1 cellular context compared by ENCODE assay signal in genomic region chr12:6792522-6793201, GRCh38.
TF ChIP-seq lines count a peak whose summit lies in the region.

No MANE protein-coding gene starts in this region.

TF ChIP-seq in HepG2, 621 proteins besides CTCF, POLR2A, EP300 and RAD21 (continued from another document):
- TF ChIP-seq DMTF1 (CRISPR knock-in tag; IDR thresholded peaks at IDR 0.05) (no peak), ZNF570 (CRISPR knock-in tag; IDR thresholded peaks at IDR 0.05; ENCODE audit: borderline replicate concordance) (no peak), ZNF775 (CRISPR knock-in tag; IDR thresholded peaks at IDR 0.05; ENCODE audit: borderline replicate concordance) (no peak), PHF21A (CRISPR knock-in tag; IDR thresholded peaks at IDR 0.05) (peak; percentile 82), EZH2 (conservative IDR thresholded peaks at IDR 0.05; ENCODE audit: low read depth, low read length) (no peak), ELF3 (CRISPR knock-in tag; IDR thresholded peaks at IDR 0.05) (peak; percentile 66), ZNF800 (CRISPR knock-in tag; IDR thresholded peaks at IDR 0.05) (no peak), ZNF879 (CRISPR knock-in tag; IDR thresholded peaks at IDR 0.05) (no peak), KLF12 (CRISPR knock-in tag; IDR thresholded peaks at IDR 0.05; ENCODE audit: borderline replicate concordance) (no peak), ZBTB34 (CRISPR knock-in tag; IDR thresholded peaks at IDR 0.05) (no peak), ZKSCAN8 (CRISPR knock-in tag; IDR thresholded peaks at IDR 0.05; ENCODE audit: borderline replicate concordance) (peak; percentile 65; the same call in 1 of the 2 replicates), HNF4A (CRISPR knock-in tag; IDR thresholded peaks at IDR 0.05) (peak; percentile 77), ARNTL (CRISPR knock-in tag; IDR thresholded peaks at IDR 0.05) (peak; percentile 72)
